Comparison of ENCODE assay signal across 16 cellular contexts in the genomic region with DNA sequence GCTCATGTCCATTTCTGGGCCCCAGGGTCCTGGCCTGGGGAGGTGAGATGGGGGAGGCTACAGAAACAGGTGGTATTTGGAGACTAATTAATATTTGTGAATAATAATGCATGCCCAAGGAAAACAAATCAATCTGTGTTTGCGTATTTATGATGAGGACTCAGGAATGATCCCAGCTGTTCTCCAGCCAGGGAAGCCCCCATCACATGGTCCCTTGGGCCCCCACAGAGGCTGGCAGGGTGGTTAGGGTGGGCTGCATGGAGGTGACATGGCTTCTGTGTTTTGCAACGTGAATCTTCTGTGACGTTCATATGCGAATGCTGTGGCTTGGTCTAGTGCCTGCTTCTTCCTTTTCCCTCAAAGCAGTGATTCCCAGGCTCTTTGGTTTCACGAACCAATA. TPM values are rescaled to one million over a fixed set of nuclear protein-coding genes. Genes with fewer than 3 reads are reported as not detected.
DNase-seq lines count a peak whose midpoint lies in the region; ATAC-seq and TF ChIP-seq lines count a peak whose summit lies in the region.
"Had no signal": no experiment of that assay in that cellular context is flagged by ENCODE, and none has a peak within 500 bp of the region (broad histone marks: within the 10 kb centered on the region; RNA-seq: fewer than 3 reads in every experiment).

No MANE protein-coding gene starts in this region.

- ATAC-seq in heart left ventricle = no peak
- ATAC-seq in left ventricle myocardium superior = no peak
- ATAC-seq in GM21526 (IDR thresholded peaks at IDR 0.05; ENCODE audit: low FRiP score, unreplicated experiment) = no peak
- ATAC-seq in HG02763 (IDR thresholded peaks at IDR 0.05; ENCODE audit: unreplicated experiment) = no peak
- ATAC-seq: GM23338; stimulated activated naive CD8-positive, alpha-beta T cell treated with anti-CD3 and anti-CD28 coated beads, Interleukin-15, amount 100 ng/mL, for 72 hours had no signal

- intact Hi-C loops in heart left ventricle (cut with DNase I) = no loop called here
- intact Hi-C loops in left ventricle myocardium superior (cut with micrococcal nuclease) = no loop called here
- intact Hi-C loops in sigmoid colon (cut with DNase I) = no loop called here
- intact Hi-C loops in vagina (cut with DNase I) = no loop called here

- H3K36me3 ChIP-seq in heart left ventricle (no peaks in the 10 kb centered on the region), liver (ENCODE audit: control insufficient read depth in 4 of 4, insufficient read depth in 3 of 4, low read depth in 1 of 4, low read length in 3 of 4) (peaks cover 0 to 6% (median 1%) of the 10 kb centered on the region in 4 donors), sigmoid colon (peaks cover 0 to 13% (median 2%) of the 10 kb centered on the region in 4 donors), vagina (peaks cover 0 to 6% of the 10 kb centered on the region in 2 donors)
- H3K36me3 ChIP-seq: brain microvascular endothelial cell had no signal

- H3K27me3 ChIP-seq in heart left ventricle (no peaks in the 10 kb centered on the region), liver (ENCODE audit: control insufficient read depth in 4 of 4, insufficient read depth in 4 of 4, low read length in 3 of 4) (no peaks in the 10 kb centered on the region), sigmoid colon (no peaks in the 10 kb centered on the region), vagina (no peaks in the 10 kb centered on the region)
- H3K27me3 ChIP-seq: brain microvascular endothelial cell had no signal

- H3K4me3 ChIP-seq in heart left ventricle (no peak overlapping the region), liver (ENCODE audit: low read depth in 1 of 3, low read length in 3 of 3) (no peak overlapping the region), sigmoid colon (no peak overlapping the region), vagina (no peak overlapping the region)
- H3K4me3 ChIP-seq: GM23338 had no signal

- no peak for TF ChIP-seq EP300 in sigmoid colon (IDR thresholded peaks at IDR 0.05)

- TF ChIP-seq POLR2A in heart left ventricle (IDR thresholded peaks at IDR 0.05) = no peak
- TF ChIP-seq POLR2A in sigmoid colon (IDR thresholded peaks at IDR 0.05) = no peak
- TF ChIP-seq POLR2A in vagina (IDR thresholded peaks at IDR 0.05) = no peak

- WGBS in heart left ventricle, 4 donors = 72 to 85% (median 79%) methylated on average over 5 of the region's 5 CpGs
- 80% methylated on average over 5 of the region's 5 CpGs for WGBS in liver
- 71 to 74% methylated on average over 5 of the region's 5 CpGs for WGBS in sigmoid colon, 2 donors

- TF ChIP-seq RAD21 in liver (IDR thresholded peaks at IDR 0.05) = no peak

- no peak for DNase-seq in heart left ventricle
- DNase-seq in left ventricle myocardium superior = no peak
- DNase-seq in sigmoid colon = no peak
- no peak for DNase-seq in vagina (ENCODE audit: extremely low spot score in 2 of 2)
- no peak for DNase-seq in mucosa of gallbladder (ENCODE audit: low spot score)
- DNase-seq: activated CD4-positive, alpha-beta T cell treated with anti-CD3 and anti-CD28 coated beads for 48 hours; activated naive CD4-positive, alpha-beta T cell; brain microvascular endothelial cell; Kasumi-1; NCI-H1417 treated with DMSO at 0.1 percent for 48 hours; NCI-H446 treated with DMSO at 0.1 percent for 48 hours; stimulated activated naive CD8-positive, alpha-beta T cell treated with anti-CD3 and anti-CD28 coated beads, Interleukin-15, amount 100 ng/mL, for 72 hours had no signal

- no peaks in the 10 kb centered on the region for H3K9me3 ChIP-seq in heart left ventricle
- H3K9me3 ChIP-seq in liver (ENCODE audit: control insufficient read depth in 4 of 4, low read length in 3 of 4) = no peaks in the 10 kb centered on the region
- H3K9me3 ChIP-seq in sigmoid colon = no peaks in the 10 kb centered on the region
- H3K9me3 ChIP-seq in vagina = no peaks in the 10 kb centered on the region

- H3K9ac ChIP-seq in liver (ENCODE audit: low read depth in 1 of 2, low read length in 2 of 2) = no peak overlapping the region

- TF ChIP-seq CTCF in heart left ventricle (IDR thresholded peaks at IDR 0.05) = no peak
- TF ChIP-seq CTCF in liver (IDR thresholded peaks at IDR 0.05; ENCODE audit: low read depth, low read length, missing input control) = no peak
- no peak for TF ChIP-seq CTCF in sigmoid colon (IDR thresholded peaks at IDR 0.05)
- TF ChIP-seq CTCF in vagina (IDR thresholded peaks at IDR 0.05) = no peak

- H3K4me1 ChIP-seq in heart left ventricle = peaks cover 0 to 27% (median 8%) of the 10 kb centered on the region in 12 donors
- H3K4me1 ChIP-seq in liver (ENCODE audit: control insufficient read depth in 4 of 4, insufficient read depth in 4 of 4, low read length in 3 of 4) = peaks cover 46 to 95% (median 82%) of the 10 kb centered on the region in 4 donors
- H3K4me1 ChIP-seq in sigmoid colon = peaks cover 0 to 73% (median 72%) of the 10 kb centered on the region in 4 donors
- peaks cover 84% of the 10 kb centered on the region for H3K4me1 ChIP-seq in vagina

- H3K27ac ChIP-seq in heart left ventricle (peak overlapping the region in 9 of 12 donors; percentile 55 to 81 (median 68)), liver (ENCODE audit: low read depth in 1 of 2, low read length in 2 of 2) (peak overlapping the region; percentile 27 to 60), sigmoid colon (peak overlapping the region; percentile 77 to 84 (median 82)), vagina (peak overlapping the region; percentile 76)
- H3K27ac ChIP-seq: brain microvascular endothelial cell had no signal

TF ChIP-seq in liver, 16 proteins besides CTCF, POLR2A, EP300 and RAD21:
- no peak for TF ChIP-seq YY1 (IDR thresholded peaks at IDR 0.05)
- TF ChIP-seq EGR1 (IDR thresholded peaks at IDR 0.05; ENCODE audit: low read depth in 2 of 2) = no peak
- TF ChIP-seq, protein P1, sequence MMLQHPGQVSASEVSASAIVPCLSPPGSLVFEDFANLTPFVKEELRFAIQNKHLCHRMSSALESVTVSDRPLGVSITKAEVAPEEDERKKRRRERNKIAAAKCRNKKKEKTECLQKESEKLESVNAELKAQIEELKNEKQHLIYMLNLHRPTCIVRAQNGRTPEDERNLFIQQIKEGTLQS (IDR thresholded peaks at IDR 0.05) = no peak
- TF ChIP-seq, protein P2, sequence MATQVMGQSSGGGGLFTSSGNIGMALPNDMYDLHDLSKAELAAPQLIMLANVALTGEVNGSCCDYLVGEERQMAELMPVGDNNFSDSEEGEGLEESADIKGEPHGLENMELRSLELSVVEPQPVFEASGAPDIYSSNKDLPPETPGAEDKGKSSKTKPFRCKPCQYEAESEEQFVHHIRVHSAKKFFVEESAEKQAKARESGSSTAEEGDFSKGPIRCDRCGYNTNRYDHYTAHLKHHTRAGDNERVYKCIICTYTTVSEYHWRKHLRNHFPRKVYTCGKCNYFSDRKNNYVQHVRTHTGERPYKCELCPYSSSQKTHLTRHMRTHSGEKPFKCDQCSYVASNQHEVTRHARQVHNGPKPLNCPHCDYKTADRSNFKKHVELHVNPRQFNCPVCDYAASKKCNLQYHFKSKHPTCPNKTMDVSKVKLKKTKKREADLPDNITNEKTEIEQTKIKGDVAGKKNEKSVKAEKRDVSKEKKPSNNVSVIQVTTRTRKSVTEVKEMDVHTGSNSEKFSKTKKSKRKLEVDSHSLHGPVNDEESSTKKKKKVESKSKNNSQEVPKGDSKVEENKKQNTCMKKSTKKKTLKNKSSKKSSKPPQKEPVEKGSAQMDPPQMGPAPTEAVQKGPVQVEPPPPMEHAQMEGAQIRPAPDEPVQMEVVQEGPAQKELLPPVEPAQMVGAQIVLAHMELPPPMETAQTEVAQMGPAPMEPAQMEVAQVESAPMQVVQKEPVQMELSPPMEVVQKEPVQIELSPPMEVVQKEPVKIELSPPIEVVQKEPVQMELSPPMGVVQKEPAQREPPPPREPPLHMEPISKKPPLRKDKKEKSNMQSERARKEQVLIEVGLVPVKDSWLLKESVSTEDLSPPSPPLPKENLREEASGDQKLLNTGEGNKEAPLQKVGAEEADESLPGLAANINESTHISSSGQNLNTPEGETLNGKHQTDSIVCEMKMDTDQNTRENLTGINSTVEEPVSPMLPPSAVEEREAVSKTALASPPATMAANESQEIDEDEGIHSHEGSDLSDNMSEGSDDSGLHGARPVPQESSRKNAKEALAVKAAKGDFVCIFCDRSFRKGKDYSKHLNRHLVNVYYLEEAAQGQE (IDR thresholded peaks at IDR 0.05) = no peak
- TF ChIP-seq, protein P3, sequence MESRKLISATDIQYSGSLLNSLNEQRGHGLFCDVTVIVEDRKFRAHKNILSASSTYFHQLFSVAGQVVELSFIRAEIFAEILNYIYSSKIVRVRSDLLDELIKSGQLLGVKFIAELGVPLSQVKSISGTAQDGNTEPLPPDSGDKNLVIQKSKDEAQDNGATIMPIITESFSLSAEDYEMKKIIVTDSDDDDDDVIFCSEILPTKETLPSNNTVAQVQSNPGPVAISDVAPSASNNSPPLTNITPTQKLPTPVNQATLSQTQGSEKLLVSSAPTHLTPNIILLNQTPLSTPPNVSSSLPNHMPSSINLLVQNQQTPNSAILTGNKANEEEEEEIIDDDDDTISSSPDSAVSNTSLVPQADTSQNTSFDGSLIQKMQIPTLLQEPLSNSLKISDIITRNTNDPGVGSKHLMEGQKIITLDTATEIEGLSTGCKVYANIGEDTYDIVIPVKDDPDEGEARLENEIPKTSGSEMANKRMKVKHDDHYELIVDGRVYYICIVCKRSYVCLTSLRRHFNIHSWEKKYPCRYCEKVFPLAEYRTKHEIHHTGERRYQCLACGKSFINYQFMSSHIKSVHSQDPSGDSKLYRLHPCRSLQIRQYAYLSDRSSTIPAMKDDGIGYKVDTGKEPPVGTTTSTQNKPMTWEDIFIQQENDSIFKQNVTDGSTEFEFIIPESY (IDR thresholded peaks at IDR 0.05) = no peak
- TF ChIP-seq TAF1 (conservative IDR thresholded peaks at IDR 0.05) = no peak
- no peak for TF ChIP-seq GABPA (IDR thresholded peaks at IDR 0.05 in 1 of 2, conservative IDR thresholded peaks at IDR 0.05 in 1 of 2)
TF ChIP-seq in liver: peak in this region for 0.

RNA-seq across cellular contexts. Expression of a gene that starts 10.5 kb away (rescaled TPM):
- total RNA-seq in heart left ventricle (10 to 100 TPM in 1 of 9 donors, 1 to 10 TPM in 8; 2.1 to 74.1 (median 6.3) TPM), left ventricle myocardium superior (7.0 TPM), liver (100 to 1,000 TPM in 1 of 2 donors, 10 to 100 TPM in 1; 61.7 to 241 TPM), sigmoid colon (10 to 100 TPM; 38.2 to 78.7 (median 42.9) TPM), vagina (139 TPM), mucosa of gallbladder (478 TPM)
- polyA plus RNA-seq in heart left ventricle (1 to 10 TPM in 1 of 2 donors, under 1 TPM in 1; 0.91 to 4.0 TPM), liver (100 to 1,000 TPM in 1 of 2 donors, 10 to 100 TPM in 1; 41.2 to 110 TPM), sigmoid colon (100 to 1,000 TPM in 1 of 3 donors, 10 to 100 TPM in 2; 18.6 to 125 (median 31.7) TPM)
